In the genomic region with DNA sequence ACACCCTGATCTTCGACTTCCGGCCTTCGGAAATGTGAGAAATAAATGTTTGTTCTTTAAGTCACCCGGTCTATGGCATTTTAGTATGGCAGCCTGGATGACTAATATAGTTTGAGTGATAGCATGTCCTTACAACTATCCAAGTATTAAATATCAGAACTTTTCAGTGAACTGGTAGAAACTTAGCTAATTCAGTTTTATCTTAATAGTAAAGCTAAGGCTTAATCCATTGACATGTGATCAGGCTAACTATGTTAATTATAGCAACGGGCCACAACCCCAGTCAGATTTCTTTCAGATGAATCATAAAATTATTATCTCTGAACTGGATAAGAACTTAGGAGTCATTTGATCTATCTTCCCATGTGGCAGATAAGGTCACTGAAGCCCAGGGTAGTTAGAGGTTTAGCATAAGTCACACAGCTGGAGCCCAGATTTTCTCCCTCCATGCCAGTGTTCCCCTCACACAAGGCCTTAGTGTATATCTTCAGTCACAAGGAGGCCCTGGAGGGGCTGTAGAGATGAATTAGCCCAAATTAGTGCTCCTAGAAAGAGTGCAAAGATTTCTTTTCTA, we compare ENCODE assay signal across 1 cellular context.
TF ChIP-seq lines count a peak whose summit lies in the region.

No MANE protein-coding gene starts in this region.

TF ChIP-seq in HepG2, 621 proteins besides CTCF, POLR2A, EP300 and RAD21 (continued from another document):
- TF ChIP-seq, protein P1, sequence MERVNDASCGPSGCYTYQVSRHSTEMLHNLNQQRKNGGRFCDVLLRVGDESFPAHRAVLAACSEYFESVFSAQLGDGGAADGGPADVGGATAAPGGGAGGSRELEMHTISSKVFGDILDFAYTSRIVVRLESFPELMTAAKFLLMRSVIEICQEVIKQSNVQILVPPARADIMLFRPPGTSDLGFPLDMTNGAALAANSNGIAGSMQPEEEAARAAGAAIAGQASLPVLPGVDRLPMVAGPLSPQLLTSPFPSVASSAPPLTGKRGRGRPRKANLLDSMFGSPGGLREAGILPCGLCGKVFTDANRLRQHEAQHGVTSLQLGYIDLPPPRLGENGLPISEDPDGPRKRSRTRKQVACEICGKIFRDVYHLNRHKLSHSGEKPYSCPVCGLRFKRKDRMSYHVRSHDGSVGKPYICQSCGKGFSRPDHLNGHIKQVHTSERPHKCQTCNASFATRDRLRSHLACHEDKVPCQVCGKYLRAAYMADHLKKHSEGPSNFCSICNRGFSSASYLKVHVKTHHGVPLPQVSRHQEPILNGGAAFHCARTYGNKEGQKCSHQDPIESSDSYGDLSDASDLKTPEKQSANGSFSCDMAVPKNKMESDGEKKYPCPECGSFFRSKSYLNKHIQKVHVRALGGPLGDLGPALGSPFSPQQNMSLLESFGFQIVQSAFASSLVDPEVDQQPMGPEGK (CRISPR knock-in tag; IDR thresholded peaks at IDR 0.05): no peak
- TF ChIP-seq, protein P2, sequence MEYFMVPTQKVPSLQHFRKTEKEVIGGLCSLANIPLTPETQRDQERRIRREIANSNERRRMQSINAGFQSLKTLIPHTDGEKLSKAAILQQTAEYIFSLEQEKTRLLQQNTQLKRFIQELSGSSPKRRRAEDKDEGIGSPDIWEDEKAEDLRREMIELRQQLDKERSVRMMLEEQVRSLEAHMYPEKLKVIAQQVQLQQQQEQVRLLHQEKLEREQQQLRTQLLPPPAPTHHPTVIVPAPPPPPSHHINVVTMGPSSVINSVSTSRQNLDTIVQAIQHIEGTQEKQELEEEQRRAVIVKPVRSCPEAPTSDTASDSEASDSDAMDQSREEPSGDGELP (IDR thresholded peaks at IDR 0.05; ENCODE audit: borderline replicate concordance, low read depth): no peak
- no peak for TF ChIP-seq ZNF558 (CRISPR knock-in tag; IDR thresholded peaks at IDR 0.05; ENCODE audit: borderline replicate concordance)
- TF ChIP-seq TARDBP (CRISPR knock-in tag; IDR thresholded peaks at IDR 0.05): no peak
- TF ChIP-seq TAF1 (CRISPR knock-in tag; IDR thresholded peaks at IDR 0.05): no peak
- TF ChIP-seq, protein P3, sequence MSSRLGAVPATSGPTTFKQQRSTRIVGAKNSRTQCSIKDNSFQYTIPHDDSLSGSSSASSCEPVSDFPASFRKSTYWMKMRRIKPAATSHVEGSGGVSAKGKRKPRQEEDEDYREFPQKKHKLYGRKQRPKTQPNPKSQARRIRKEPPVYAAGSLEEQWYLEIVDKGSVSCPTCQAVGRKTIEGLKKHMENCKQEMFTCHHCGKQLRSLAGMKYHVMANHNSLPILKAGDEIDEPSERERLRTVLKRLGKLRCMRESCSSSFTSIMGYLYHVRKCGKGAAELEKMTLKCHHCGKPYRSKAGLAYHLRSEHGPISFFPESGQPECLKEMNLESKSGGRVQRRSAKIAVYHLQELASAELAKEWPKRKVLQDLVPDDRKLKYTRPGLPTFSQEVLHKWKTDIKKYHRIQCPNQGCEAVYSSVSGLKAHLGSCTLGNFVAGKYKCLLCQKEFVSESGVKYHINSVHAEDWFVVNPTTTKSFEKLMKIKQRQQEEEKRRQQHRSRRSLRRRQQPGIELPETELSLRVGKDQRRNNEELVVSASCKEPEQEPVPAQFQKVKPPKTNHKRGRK (CRISPR knock-in tag; IDR thresholded peaks at IDR 0.05): no peak
TF ChIP-seq in HepG2: peak in this region for 0.
